ENCODE assay signal across 8 cellular contexts in the genomic region with DNA sequence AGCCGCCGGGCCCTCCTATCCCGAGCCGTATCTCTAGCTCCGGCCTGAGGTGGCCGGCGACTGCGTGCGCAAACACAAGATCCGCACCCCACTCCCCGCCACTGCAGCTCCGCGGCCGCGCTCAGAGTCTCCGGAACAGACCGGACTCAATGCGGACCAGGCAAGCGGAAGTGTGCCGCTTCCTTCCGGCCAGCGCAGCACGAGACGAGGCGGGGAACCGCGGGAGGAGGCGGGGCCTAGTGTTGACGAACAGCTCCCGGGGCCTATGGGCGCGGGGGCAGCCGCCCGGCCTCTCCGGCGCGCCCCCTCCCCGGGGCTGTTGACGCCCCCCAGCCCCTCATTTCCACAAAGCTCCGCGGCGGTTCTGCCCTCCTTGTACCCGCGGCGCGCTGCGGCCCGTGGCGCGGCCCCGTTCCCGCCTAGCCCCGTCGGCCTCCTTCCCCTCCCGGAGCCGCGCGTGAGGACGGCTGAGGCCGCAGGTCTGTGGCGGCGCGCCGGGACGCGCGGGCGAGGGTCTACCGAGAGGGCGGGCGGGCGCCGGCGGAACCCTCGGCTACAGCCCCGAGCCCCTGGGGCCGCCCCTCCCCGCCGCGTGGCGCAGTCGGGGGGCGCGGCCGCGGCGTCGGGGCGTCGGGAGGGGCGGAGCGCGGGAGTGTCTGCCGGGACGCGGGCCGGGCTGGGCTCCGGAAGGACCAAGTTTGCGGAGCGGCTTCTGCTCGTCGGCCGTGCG. TPM values are rescaled to one million over a fixed set of nuclear protein-coding genes. Genes with fewer than 3 reads are reported as not detected.
DNase-seq lines count a peak whose midpoint lies in the region; ATAC-seq, FAIRE-seq and TF ChIP-seq lines count a peak whose summit lies in the region.

A gene with protein sequence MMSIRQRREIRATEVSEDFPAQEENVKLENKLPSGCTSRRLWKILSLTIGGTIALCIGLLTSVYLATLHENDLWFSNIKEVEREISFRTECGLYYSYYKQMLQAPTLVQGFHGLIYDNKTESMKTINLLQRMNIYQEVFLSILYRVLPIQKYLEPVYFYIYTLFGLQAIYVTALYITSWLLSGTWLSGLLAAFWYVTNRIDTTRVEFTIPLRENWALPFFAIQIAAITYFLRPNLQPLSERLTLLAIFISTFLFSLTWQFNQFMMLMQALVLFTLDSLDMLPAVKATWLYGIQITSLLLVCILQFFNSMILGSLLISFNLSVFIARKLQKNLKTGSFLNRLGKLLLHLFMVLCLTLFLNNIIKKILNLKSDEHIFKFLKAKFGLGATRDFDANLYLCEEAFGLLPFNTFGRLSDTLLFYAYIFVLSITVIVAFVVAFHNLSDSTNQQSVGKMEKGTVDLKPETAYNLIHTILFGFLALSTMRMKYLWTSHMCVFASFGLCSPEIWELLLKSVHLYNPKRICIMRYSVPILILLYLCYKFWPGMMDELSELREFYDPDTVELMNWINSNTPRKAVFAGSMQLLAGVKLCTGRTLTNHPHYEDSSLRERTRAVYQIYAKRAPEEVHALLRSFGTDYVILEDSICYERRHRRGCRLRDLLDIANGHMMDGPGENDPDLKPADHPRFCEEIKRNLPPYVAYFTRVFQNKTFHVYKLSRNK (plus strand): TSS at position 340 of the 730 bp plus-strand sequence. CDS start 2,484 bp downstream, outside the sequence.

- peaks cover 24% of the 10 kb centered on the region for H3K36me3 Mint-ChIP-seq in Calu3 (ENCODE audit: insufficient read depth, unreplicated experiment)

- peaks cover 27% of the 10 kb centered on the region for H3K36me3 ChIP-seq in NT2/D1 (ENCODE audit: insufficient read depth, insufficient read length, low read length)

- no peaks in the 10 kb centered on the region; the same call in 1 of the 2 replicates for H3K9me3 ChIP-seq in NT2/D1 (ENCODE audit: insufficient read depth, low read length)

- CTCF ChIA-PET in Calu3 (lab: Charles Lee): interaction anchor here (0.6 to 1.0 kb wide), 6 partner anchors 12 to 399 kb away, joined by 3 to 9 read pairs (median 4); no protein-coding TSS in a partner anchor

- TF ChIP-seq CTCF in Calu3 (IDR thresholded peaks at IDR 0.05; ENCODE audit: unreplicated experiment): no peak

- H3K27ac Mint-ChIP-seq in Calu3 (ENCODE audit: unreplicated experiment): peak within 1 kb of the TSS; percentile 83

- peak; percentile 93 for FAIRE-seq in HTR-8/SVneo (lab: Jason Lieb, UNC)

- intact Hi-C loops in Calu3 (cut with micrococcal nuclease; ENCODE audit: unreplicated experiment): loop anchor here (5.0 kb wide), 1 partner anchor 58 kb away; a partner anchor contains a TSS

- peak within 1 kb of the TSS; percentile 90 for H3K9ac ChIP-seq in NT2/D1 (ENCODE audit: insufficient read length, low read depth)

- H3K4me3 ChIP-seq in NT2/D1 (ENCODE audit: insufficient read length, low read depth): peak within 1 kb of the TSS; percentile 82

- H3K4me1 Mint-ChIP-seq in Calu3 (ENCODE audit: low read depth, unreplicated experiment): peaks cover 13% of the 10 kb centered on the region

- in situ Hi-C loops in endometrial microvascular endothelial cells (cut with HindIII; ENCODE audit: inconsistent ontology term, low pct_unique_long_range_greater_than_20kb, low sequenced_read_pairs): no loop called here

- peak; percentile 97 for ATAC-seq in GM21381 (IDR thresholded peaks at IDR 0.05; ENCODE audit: unreplicated experiment)

- no peaks in the 10 kb centered on the region for H3K27me3 ChIP-seq in NT2/D1 (ENCODE audit: insufficient read depth, insufficient read length)

- no TSS peak for BruUV-seq in Calu3 (replicated peaks; lab: Mats Ljungman, UMichigan)

- DNase-seq in Calu3 (peak; percentile 98), HTR-8/SVneo (ENCODE audit: insufficient read length, low spot score) (peak; percentile 92), NT2/D1 (ENCODE audit: low read depth, low spot score) (peak; percentile 78), mesenteric fat pad (ENCODE audit: low spot score) (peak; percentile 99)
- peak; percentile 81 for DNase-seq in activated CD8-positive, alpha-beta memory T cell treated with anti-CD3 and anti-CD28 coated beads, Interleukin-2, amount 50 U/mL, for 24 hours (ENCODE audit: extremely low read depth)
- DNase-seq in stimulated activated CD8-positive, alpha-beta memory T cell treated with anti-CD3 and anti-CD28 coated beads, Interleukin-15, amount 100 ng/mL, for 1 hour (ENCODE audit: low read depth): peak; percentile 69

- H3K27me3 Mint-ChIP-seq in Calu3 (ENCODE audit: unreplicated experiment): no peaks in the 10 kb centered on the region

- no peaks in the 10 kb centered on the region for H3K4me1 ChIP-seq in NT2/D1 (ENCODE audit: insufficient read depth, insufficient read length)

- H3K4me3 Mint-ChIP-seq in Calu3 (ENCODE audit: low read depth, unreplicated experiment): peak within 1 kb of the TSS; percentile 92

- peaks cover 2% of the 10 kb centered on the region for H3K9me3 Mint-ChIP-seq in Calu3 (ENCODE audit: low read depth, unreplicated experiment)

RNA-seq across cellular contexts. Expression of the gene that starts here (rescaled TPM):
- 23.8 and 29.4 TPM in 2 replicates for total RNA-seq in Calu3 (2022)
- total RNA-seq in endometrial microvascular endothelial cells (ENCODE audit: inconsistent ontology term): 19.9 TPM
- total RNA-seq in mesenteric fat pad: 25.3 TPM

Comparison
In these comparisons a context has a peak if more than half of its experiments do, and no peak if none do; other contexts are left out.
1. Peak in every context shown above with its lines: DNase-seq, ATAC-seq and H3K4me3 ChIP-seq.